In genomic region chr2:189210250-189211075, GRCh38 we compare ENCODE assay signal across 8 cellular contexts. TPM values are rescaled to one million over a fixed set of nuclear protein-coding genes. Genes with fewer than 3 reads are reported as not detected.
DNase-seq lines count a peak whose midpoint lies in the region; ATAC-seq and TF ChIP-seq lines count a peak whose summit lies in the region.

No MANE protein-coding gene starts in this region.

- intact Hi-C loops in Calu3 (cut with micrococcal nuclease; ENCODE audit: unreplicated experiment), result no loop called here

- no peaks in the 10 kb centered on the region for H3K36me3 Mint-ChIP-seq in Calu3 (ENCODE audit: insufficient read depth, unreplicated experiment)

- CTCF ChIA-PET in Calu3 (lab: Charles Lee), result interaction anchor here (1.0 to 1.2 kb wide), 2 partner anchors 68 to 230 kb away, joined by 3 read pairs; partner anchors contain the start of gene WDR75

- H3K27me3 Mint-ChIP-seq in Calu3 (ENCODE audit: unreplicated experiment), result no peaks in the 10 kb centered on the region

- H3K4me3 Mint-ChIP-seq in Calu3 (ENCODE audit: low read depth, unreplicated experiment), result peak overlapping the region; percentile 40

- no peak for TF ChIP-seq CTCF in Calu3 (IDR thresholded peaks at IDR 0.05; ENCODE audit: unreplicated experiment)
- TF ChIP-seq CTCF in epithelial cell of esophagus (IDR thresholded peaks at IDR 0.05; ENCODE audit: insufficient read depth, low read depth, low read length, missing control alignments), result no peak

- peak overlapping the region; percentile 62 for H3K27ac Mint-ChIP-seq in Calu3 (ENCODE audit: unreplicated experiment)

- BruUV-seq in Calu3 (replicated peaks; lab: Mats Ljungman, UMichigan), result no TSS peak

- peak; percentile 35 for DNase-seq in Calu3
- DNase-seq in NCI-H446 treated with DMSO at 0.1 percent for 48 hours (lab: John Stamatoyannopoulos, UW), result peak; percentile 15
- peak; percentile 86 for DNase-seq in epithelial cell of esophagus (ENCODE audit: low read depth)
- peak; percentile 84 for DNase-seq in non-pigmented ciliary epithelial cell (ENCODE audit: low read depth)

- no peak for ATAC-seq in HG03135 (IDR thresholded peaks at IDR 0.05; ENCODE audit: unreplicated experiment)
- ATAC-seq in GM18511 (IDR thresholded peaks at IDR 0.05; ENCODE audit: unreplicated experiment), result no peak
- ATAC-seq in GM19324 (IDR thresholded peaks at IDR 0.05; ENCODE audit: low FRiP score, unreplicated experiment), result no peak
- ATAC-seq in GM21528 (IDR thresholded peaks at IDR 0.05; ENCODE audit: low FRiP score, unreplicated experiment), result no peak

- H3K9me3 Mint-ChIP-seq in Calu3 (ENCODE audit: low read depth, unreplicated experiment), result no peaks in the 10 kb centered on the region

- H3K4me3 ChIP-seq in epithelial cell of esophagus (ENCODE audit: low read length), result no peak overlapping the region

- peaks cover 37% of the 10 kb centered on the region for H3K4me1 Mint-ChIP-seq in Calu3 (ENCODE audit: low read depth, unreplicated experiment)

RNA-seq across cellular contexts. Expression of gene COL5A2, which starts 30.9 kb away (rescaled TPM):
- 0.56 and 1.1 TPM in 2 replicates for total RNA-seq in Calu3 (2022)

Comparison
In these comparisons a context has a peak if more than half of its experiments do, and no peak if none do; other contexts are left out.
1. DNase-seq: peak in every context shown above with its lines; median percentile 86 in epithelial cell of esophagus; 84 in non-pigmented ciliary epithelial cell; 35 in Calu3; 15 in NCI-H446 treated with DMSO at 0.1 percent for 48 hours.